1 cellular context compared by ENCODE assay signal in genomic region chr1:50970508-50970885, GRCh38.
A peak's percentile ranks its signal among the peaks of the same experiment; 100 is the strongest.
TF ChIP-seq lines count a peak whose summit lies in the region.

No MANE protein-coding gene starts in this region.

TF ChIP-seq in K562, 482 proteins besides CTCF, POLR2A, EP300 and RAD21 (continued from another document and continues in another):
- TF ChIP-seq L3MBTL2 (IDR thresholded peaks at IDR 0.05) (no peak), MLLT1 (IDR thresholded peaks at IDR 0.05) (peak in 1 of 2 experiments; percentile 12; a peak in 1 of 4 replicates), FOXJ2 (tag; IDR thresholded peaks at IDR 0.05) (peak; percentile 58; the same call in 1 of the 2 replicates), RNF2 (IDR thresholded peaks at IDR 0.05) (no peak), PHTF2 (CRISPR knock-in tag; IDR thresholded peaks at IDR 0.05) (no peak), HDAC3 (IDR thresholded peaks at IDR 0.05; ENCODE audit: borderline replicate concordance, partially characterized antibody) (peak; percentile 41), VEZF1 (CRISPR knock-in tag; IDR thresholded peaks at IDR 0.05) (no peak), PHF8 (IDR thresholded peaks at IDR 0.05; ENCODE audit: borderline replicate concordance, low read length) (no peak), HDAC1 (IDR thresholded peaks at IDR 0.05) (no peak), ZNF197 (CRISPR knock-in tag; IDR thresholded peaks at IDR 0.05; ENCODE audit: low read depth) (no peak), ZKSCAN8 (CRISPR knock-in tag; IDR thresholded peaks at IDR 0.05) (no peak), ZKSCAN1 (IDR thresholded peaks at IDR 0.05; ENCODE audit: low read depth, low read length) (no peak), HSF4 (CRISPR knock-in tag; IDR thresholded peaks at IDR 0.05; ENCODE audit: borderline replicate concordance) (no peak), DLX4 (CRISPR knock-in tag; IDR thresholded peaks at IDR 0.05) (no peak), HNRNPLL (IDR thresholded peaks at IDR 0.05; ENCODE audit: low read depth, low read length, poor library complexity, severe bottlenecking) (no peak), CHD1 (IDR thresholded peaks at IDR 0.05; ENCODE audit: low read length) (peak; percentile 23), USF1 (CRISPR knock-in tag; IDR thresholded peaks at IDR 0.05) (no peak), RUNX1 (IDR thresholded peaks at IDR 0.05; ENCODE audit: low read depth) (no peak), E4F1 (CRISPR knock-in tag; IDR thresholded peaks at IDR 0.05; ENCODE audit: borderline replicate concordance) (no peak), MCM5 (IDR thresholded peaks at IDR 0.05; ENCODE audit: low read depth) (no peak), PBX2 (CRISPR knock-in tag; IDR thresholded peaks at IDR 0.05; ENCODE audit: low read depth) (no peak), PBX2 (tag; conservative IDR thresholded peaks at IDR 0.05; ENCODE audit: low read depth) (no peak), MCM3 (IDR thresholded peaks at IDR 0.05) (no peak), ASH1L (IDR thresholded peaks at IDR 0.05; ENCODE audit: borderline replicate concordance, low read depth, partially characterized antibody) (no peak), MAFG (tag; conservative IDR thresholded peaks at IDR 0.05) (no peak), BRF2 (IDR thresholded peaks at IDR 0.05; ENCODE audit: borderline replicate concordance, insufficient read depth, insufficient read length) (no peak), HOMEZ (CRISPR knock-in tag; IDR thresholded peaks at IDR 0.05) (no peak), ARID4B (CRISPR knock-in tag; IDR thresholded peaks at IDR 0.05) (no peak), KAT8 (IDR thresholded peaks at IDR 0.05; ENCODE audit: low read depth) (no peak), RFX7 (CRISPR knock-in tag; IDR thresholded peaks at IDR 0.05) (no peak), E2F5 (CRISPR knock-in tag; IDR thresholded peaks at IDR 0.05) (no peak), CREBBP (IDR thresholded peaks at IDR 0.05; ENCODE audit: low read depth, low read length) (no peak), MEIS2 (IDR thresholded peaks at IDR 0.05; ENCODE audit: partially characterized antibody) (no peak), ZNF740 (CRISPR knock-in tag; IDR thresholded peaks at IDR 0.05) (no peak), ZNF740 (tag; IDR thresholded peaks at IDR 0.05) (no peak), ZNF717 (CRISPR knock-in tag; IDR thresholded peaks at IDR 0.05) (no peak), GATAD2B (IDR thresholded peaks at IDR 0.05; ENCODE audit: borderline replicate concordance) (no peak), FUS (optimal IDR thresholded peaks at IDR 0.05; ENCODE audit: low read depth, low read length) (no peak), PREB (CRISPR knock-in tag; IDR thresholded peaks at IDR 0.05) (no peak), ZNF445 (CRISPR knock-in tag; IDR thresholded peaks at IDR 0.05; ENCODE audit: low read depth) (no peak), YBX1 (IDR thresholded peaks at IDR 0.05) (no peak), ZNF143 (CRISPR knock-in tag; IDR thresholded peaks at IDR 0.05) (no peak), KDM1A (IDR thresholded peaks at IDR 0.05) (peak; percentile 51 to 61; a peak in 3 of 4 replicates), TBL1XR1 (IDR thresholded peaks at IDR 0.05; ENCODE audit: low read length in 2 of 2) (no peak)
